12 cellular contexts compared by ENCODE assay signal in the genomic region with DNA sequence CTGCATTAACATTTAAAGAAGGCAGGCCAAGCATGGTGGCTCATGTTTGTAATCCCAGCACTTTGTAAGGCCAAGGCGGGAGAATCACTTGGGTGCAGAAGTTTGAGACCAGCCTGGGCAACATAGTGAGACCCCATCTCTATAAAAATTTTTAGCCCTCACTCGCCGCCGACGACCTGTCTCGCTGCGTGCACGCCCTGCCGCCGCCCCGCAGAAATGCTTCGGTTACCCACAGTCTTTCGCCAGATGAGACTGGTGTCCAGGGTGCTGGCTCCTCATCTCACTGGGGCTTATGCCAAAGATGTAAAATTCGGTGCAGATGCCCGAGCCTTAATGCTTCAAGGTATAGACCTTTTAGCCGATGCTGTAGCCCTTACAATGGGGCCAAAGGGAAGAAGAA. TPM values are rescaled to one million over a fixed set of nuclear protein-coding genes. Genes with fewer than 3 reads are reported as not detected.
"Had no signal": no experiment of that assay in that cellular context is flagged by ENCODE, and none has a peak within 500 bp of the region (broad histone marks: within the 10 kb centered on the region; RNA-seq: fewer than 3 reads in every experiment).

No MANE protein-coding gene starts in this region.

- FAIRE-seq: H1, H54 had no signal

- H3K4me3 ChIP-seq: GM23248, GM23338, HAP-1 had no signal

- H3K4me1 ChIP-seq: HAP-1 had no signal

- H3K9ac ChIP-seq: GM23248 had no signal

- H3K4me2 ChIP-seq: GM23338 had no signal

- H3K9me3 ChIP-seq: HAP-1 had no signal

- H3K36me3 ChIP-seq: HAP-1 had no signal

- H3K9me3 Mint-ChIP-seq: GM23338, H9, HFFc6 had no signal

- H3K4me3 Mint-ChIP-seq: GM23338, H9, HFFc6 had no signal

- H3K27ac Mint-ChIP-seq: GM23338, H9, HFFc6 had no signal

- H2AFZ ChIP-seq: GM23248, GM23338 had no signal

- H3K4me1 Mint-ChIP-seq: GM23338, H9 had no signal

- DNase-seq: GM23248, GOT3, H7, H9, HCEC 1CT, HFFc6 had no signal

- H3K27ac ChIP-seq: GM23248 had no signal

- ATAC-seq: GM23338, HCT116 had no signal

RNA-seq across cellular contexts. Expression of a gene that starts 22.8 kb away (rescaled TPM):
- total RNA-seq: GM23248, H4, HFFc6 had no signal
- polyA plus RNA-seq: GM23248 had no signal

RNA-seq across cellular contexts. Expression of a gene that starts 56.3 kb away (rescaled TPM):
- total RNA-seq: GM23248, GM23338, H1, H7 had no signal
- polyA plus RNA-seq: GM23248 had no signal
